8 cellular contexts compared by ENCODE assay signal in genomic region chr14:101875726-101876268, GRCh38.
A peak's percentile ranks its signal among the peaks of the same experiment; 100 is the strongest.
DNase-seq lines count a peak whose midpoint lies in the region; ATAC-seq lines count a peak whose summit lies in the region.

No MANE protein-coding gene starts in this region.

- DNase-seq in OCI-M1 (lab: John Stamatoyannopoulos, UW) (peak; percentile 24), lung microvascular endothelial cell (ENCODE audit: low read depth in 2 of 2) (peak; percentile 20 to 43), NCI-H146 treated with DMSO at 0.1 percent for 48 hours (lab: John Stamatoyannopoulos, UW; ENCODE audit: unreplicated experiment) (no peak), Ammon's horn (ENCODE audit: low spot score) (no peak), mesendoderm (no peak), NCI-H187 treated with DMSO at 0.1 percent for 48 hours (lab: John Stamatoyannopoulos, UW) (no peak)

- no peak overlapping the region for H2BK5ac ChIP-seq in mesendoderm (ENCODE audit: low read length)

- H4K8ac ChIP-seq in mesendoderm (ENCODE audit: low read depth, low read length) = no peak overlapping the region

- peaks cover 8% of the 10 kb centered on the region for H3K79me1 ChIP-seq in mesendoderm (ENCODE audit: low read length)

- H2BK15ac ChIP-seq in mesendoderm (replicated peaks; ENCODE audit: low read depth) = no peak overlapping the region

- H2BK120ac ChIP-seq in mesendoderm (ENCODE audit: low read depth, low read length) = no peak overlapping the region

- H3K4me2 ChIP-seq in mesendoderm (ENCODE audit: low read length) = no peak overlapping the region

- H3K18ac ChIP-seq in mesendoderm (ENCODE audit: low read length) = no peak overlapping the region

- no peak overlapping the region for H3K56ac ChIP-seq in mesendoderm (ENCODE audit: low read length)

- H3K27me3 ChIP-seq in mesendoderm (ENCODE audit: insufficient read depth, low read length, poor library complexity) = no peaks in the 10 kb centered on the region

- H3K4me3 ChIP-seq in mesendoderm (ENCODE audit: low read length) = no peak overlapping the region

- H3K79me2 ChIP-seq in mesendoderm (ENCODE audit: control insufficient read depth, insufficient read depth, low read length) = no peaks in the 10 kb centered on the region

- H2AK5ac ChIP-seq in mesendoderm (ENCODE audit: low read length) = no peak overlapping the region

- H4K5ac ChIP-seq in mesendoderm (ENCODE audit: low read length) = no peak overlapping the region

- H3K27ac ChIP-seq in mesendoderm (ENCODE audit: low read depth, low read length) = no peak overlapping the region

- H3K9ac ChIP-seq in mesendoderm (ENCODE audit: low read length) = no peak overlapping the region

- H3K23ac ChIP-seq in mesendoderm (ENCODE audit: low read length) = no peak overlapping the region

- H3K4me1 ChIP-seq in mesendoderm (ENCODE audit: control insufficient read depth, low read depth, low read length) = no peaks in the 10 kb centered on the region

- peak; percentile 34 for ATAC-seq in GM18498 (IDR thresholded peaks at IDR 0.05; ENCODE audit: unreplicated experiment)
- ATAC-seq in GM21786 (IDR thresholded peaks at IDR 0.05; ENCODE audit: unreplicated experiment) = peak; percentile 18

- WGBS in mesendoderm (ENCODE audit: extremely low coverage, insufficient coverage, low lambda C conversion rate) = no CpG with 5 or more reads among the region's 6 CpGs

- H3K4ac ChIP-seq in mesendoderm (ENCODE audit: low read depth, low read length) = no peak overlapping the region

- no peaks in the 10 kb centered on the region for H3K36me3 ChIP-seq in mesendoderm (ENCODE audit: control insufficient read depth, insufficient read depth, low read length)

Comparison
In these comparisons a context has a peak if more than half of its experiments do, and no peak if none do; other contexts are left out.
1. DNase-seq: peak in OCI-M1 (single experiment) and lung microvascular endothelial cell (2 of 2); none in NCI-H146 treated with DMSO at 0.1 percent for 48 hours (single experiment), Ammon's horn (single experiment), mesendoderm (single experiment) and NCI-H187 treated with DMSO at 0.1 percent for 48 hours (single experiment).